ENCODE assay signal across 29 cellular contexts in the genomic region with DNA sequence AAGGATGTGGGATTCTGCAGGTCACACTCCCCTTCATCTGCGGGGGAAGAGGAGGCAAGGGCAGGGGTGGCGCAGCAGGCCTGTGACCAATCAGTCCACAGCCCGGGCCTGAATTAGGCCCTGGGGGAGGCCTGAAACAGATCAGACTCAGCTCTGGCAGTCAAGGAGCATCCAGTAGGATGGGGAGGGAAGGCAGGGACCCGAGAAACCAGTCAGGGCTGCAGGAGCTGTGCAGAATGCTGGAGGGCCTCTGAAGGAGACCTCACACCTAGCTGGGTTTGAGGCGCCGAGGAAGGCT. TPM values are rescaled to one million over a fixed set of nuclear protein-coding genes. Genes with fewer than 3 reads are reported as not detected.
"Had no signal": no experiment of that assay in that cellular context is flagged by ENCODE, and none has a peak within 500 bp of the region (broad histone marks: within the 10 kb centered on the region; RNA-seq: fewer than 3 reads in every experiment).

No MANE protein-coding gene starts in this region.

- H3K4me2 ChIP-seq: smooth muscle cell had no signal

- H3K27me3 ChIP-seq: sigmoid colon had no signal

- H3K36me3 ChIP-seq: left lung, sigmoid colon, thoracic aorta, WERI-Rb-1 had no signal

- FAIRE-seq: colon, endothelial cell of umbilical vein, islet of Langerhans had no signal

- H3K27ac Mint-ChIP-seq: activated CD8-positive, alpha-beta T cell treated with anti-CD3 and anti-CD28 coated beads, Interleukin-2, amount 10 ng/mL, durations not matched to agents 7 days and 5 days; activated naive CD8-positive, alpha-beta T cell treated with anti-CD3 and anti-CD28 coated beads, Interleukin-2, amount 50 U/mL, for 24 hours; activated T-helper 1 cell treated with anti-CD3 and anti-CD28 coated beads, Interleukin-12 subunit alpha, Interleukin-12 subunit beta, Interleukin-2, Interleukin-4 antibody, amounts not matched to agents 30 ng/mL and 10 ng/mL and 1 ng/mL, durations not matched to agents 14 hours and 24 hours and 36 hours; brain; natural killer cell treated with Interleukin-12 subunit alpha and Interleukin-12 subunit beta and Interleukin-15 and Interleukin-18, amount 100 ng/mL, for 72 hours; type B pancreatic cell had no signal

- H3K4me3 ChIP-seq: left lung, sigmoid colon, SK-N-MC, smooth muscle cell, thoracic aorta had no signal

- H3K4me1 ChIP-seq: left lung, sigmoid colon had no signal

- H3K9me3 Mint-ChIP-seq: activated naive CD8-positive, alpha-beta T cell treated with anti-CD3 and anti-CD28 coated beads, Interleukin-2, amount 50 U/mL, for 24 hours; activated T-helper 1 cell treated with anti-CD3 and anti-CD28 coated beads, Interleukin-12 subunit alpha, Interleukin-12 subunit beta, Interleukin-2, Interleukin-4 antibody, amounts not matched to agents 30 ng/mL and 10 ng/mL and 1 ng/mL, durations not matched to agents 14 hours and 24 hours and 36 hours; brain; natural killer cell treated with Interleukin-12 subunit alpha and Interleukin-12 subunit beta and Interleukin-15 and Interleukin-18, amount 100 ng/mL, for 72 hours; type B pancreatic cell had no signal

- H3K9me3 ChIP-seq: left lung, sigmoid colon, thoracic aorta had no signal

- H3K36me3 Mint-ChIP-seq: brain; natural killer cell treated with Interleukin-12 subunit alpha and Interleukin-12 subunit beta and Interleukin-15 and Interleukin-18, amount 100 ng/mL, for 72 hours; type B pancreatic cell had no signal

- ATAC-seq: activated CD8-positive, alpha-beta T cell treated with anti-CD3 and anti-CD28 coated beads, Interleukin-2, amount 10 ng/mL, durations not matched to agents 7 days and 5 days; activated naive CD8-positive, alpha-beta T cell treated with anti-CD3 and anti-CD28 coated beads, Interleukin-2, amount 50 U/mL, for 24 hours; esophagus mucosa; left lung; natural killer cell treated with Interleukin-12 subunit alpha and Interleukin-12 subunit beta and Interleukin-15 and Interleukin-18, amount 100 ng/mL, for 72 hours had no signal

- DNase-seq: activated CD4-positive, alpha-beta T cell treated with anti-CD3 and anti-CD28 coated beads, Interleukin-2, amount 50 U/mL, for 1 hour; activated CD4-positive, CD25-positive, alpha-beta regulatory T cell treated with anti-CD3 and anti-CD28 coated beads, Interleukin-2, amount 50 U/mL, for 72 hours; activated CD8-positive, alpha-beta T cell treated with anti-CD3 and anti-CD28 coated beads, Interleukin-2, amount 10 ng/mL, durations not matched to agents 7 days and 5 days; activated gamma-delta T cell; activated naive CD4-positive, alpha-beta T cell treated with anti-CD3 and anti-CD28 coated beads, Interleukin-2, amount 50 U/mL, for 16 hours; activated naive CD8-positive, alpha-beta T cell treated with anti-CD3 and anti-CD28 coated beads, Interleukin-2, amount 50 U/mL, for 24 hours; central memory CD4-positive, alpha-beta T cell; effector memory CD4-positive, alpha-beta T cell; foreskin melanocyte; hypothalamus; midbrain; sigmoid colon; stimulated activated CD4-positive, alpha-beta T cell treated with anti-CD3 and anti-CD28 coated beads, Interleukin-4, amount 100 ng/mL, for 1 hour; stimulated activated naive CD4-positive, alpha-beta T cell; T-helper 2 cell; WERI-Rb-1 had no signal

- H3K27ac ChIP-seq: left lung, sigmoid colon, SK-N-MC, thoracic aorta, WERI-Rb-1 had no signal

- H3K4me1 Mint-ChIP-seq: activated naive CD8-positive, alpha-beta T cell treated with anti-CD3 and anti-CD28 coated beads, Interleukin-2, amount 50 U/mL, for 24 hours; brain had no signal

- H3K4me3 Mint-ChIP-seq: activated CD8-positive, alpha-beta T cell treated with anti-CD3 and anti-CD28 coated beads, Interleukin-2, amount 10 ng/mL, durations not matched to agents 7 days and 5 days; activated naive CD8-positive, alpha-beta T cell treated with anti-CD3 and anti-CD28 coated beads, Interleukin-2, amount 50 U/mL, for 24 hours; activated T-helper 1 cell treated with anti-CD3 and anti-CD28 coated beads, Interleukin-12 subunit alpha, Interleukin-12 subunit beta, Interleukin-2, Interleukin-4 antibody, amounts not matched to agents 30 ng/mL and 10 ng/mL and 1 ng/mL, durations not matched to agents 14 hours and 24 hours and 36 hours; brain; natural killer cell treated with Interleukin-12 subunit alpha and Interleukin-12 subunit beta and Interleukin-15 and Interleukin-18, amount 100 ng/mL, for 72 hours; type B pancreatic cell had no signal

RNA-seq across cellular contexts. Expression of gene TNNT2, which starts 12.7 kb away (rescaled TPM):
- total RNA-seq: activated CD8-positive, alpha-beta T cell treated with anti-CD3 and anti-CD28 coated beads, Interleukin-2, amount 10 ng/mL, durations not matched to agents 7 days and 5 days; activated T-helper 1 cell treated with anti-CD3 and anti-CD28 coated beads, Interleukin-12 subunit alpha, Interleukin-12 subunit beta, Interleukin-2, Interleukin-4 antibody, amounts not matched to agents 30 ng/mL and 10 ng/mL and 1 ng/mL, durations not matched to agents 14 hours and 24 hours and 36 hours; dermis microvascular lymphatic vessel endothelial cell; endothelial cell of umbilical vein; natural killer cell treated with Interleukin-12 subunit alpha and Interleukin-12 subunit beta and Interleukin-15 and Interleukin-18, amount 100 ng/mL, for 72 hours had no signal
- polyA plus RNA-seq: endothelial cell of umbilical vein had no signal

RNA-seq across cellular contexts. Expression of gene LAD1, which starts 34.4 kb away (rescaled TPM):
- total RNA-seq: activated CD8-positive, alpha-beta T cell treated with anti-CD3 and anti-CD28 coated beads, Interleukin-2, amount 10 ng/mL, durations not matched to agents 7 days and 5 days; activated T-helper 1 cell treated with anti-CD3 and anti-CD28 coated beads, Interleukin-12 subunit alpha, Interleukin-12 subunit beta, Interleukin-2, Interleukin-4 antibody, amounts not matched to agents 30 ng/mL and 10 ng/mL and 1 ng/mL, durations not matched to agents 14 hours and 24 hours and 36 hours; dermis microvascular lymphatic vessel endothelial cell; endothelial cell of umbilical vein; natural killer cell treated with Interleukin-12 subunit alpha and Interleukin-12 subunit beta and Interleukin-15 and Interleukin-18, amount 100 ng/mL, for 72 hours; sigmoid colon had no signal
- polyA plus RNA-seq: endothelial cell of umbilical vein had no signal

RNA-seq across cellular contexts. Expression of gene TNNI1, which starts 56.8 kb away (rescaled TPM):
- total RNA-seq: activated CD8-positive, alpha-beta T cell treated with anti-CD3 and anti-CD28 coated beads, Interleukin-2, amount 10 ng/mL, durations not matched to agents 7 days and 5 days; activated T-helper 1 cell treated with anti-CD3 and anti-CD28 coated beads, Interleukin-12 subunit alpha, Interleukin-12 subunit beta, Interleukin-2, Interleukin-4 antibody, amounts not matched to agents 30 ng/mL and 10 ng/mL and 1 ng/mL, durations not matched to agents 14 hours and 24 hours and 36 hours; dermis microvascular lymphatic vessel endothelial cell; endothelial cell of umbilical vein; esophagus mucosa; natural killer cell treated with Interleukin-12 subunit alpha and Interleukin-12 subunit beta and Interleukin-15 and Interleukin-18, amount 100 ng/mL, for 72 hours; sigmoid colon had no signal
- polyA plus RNA-seq: endothelial cell of umbilical vein had no signal
